Comparison of ENCODE assay signal across 2 cellular contexts in the genomic region with DNA sequence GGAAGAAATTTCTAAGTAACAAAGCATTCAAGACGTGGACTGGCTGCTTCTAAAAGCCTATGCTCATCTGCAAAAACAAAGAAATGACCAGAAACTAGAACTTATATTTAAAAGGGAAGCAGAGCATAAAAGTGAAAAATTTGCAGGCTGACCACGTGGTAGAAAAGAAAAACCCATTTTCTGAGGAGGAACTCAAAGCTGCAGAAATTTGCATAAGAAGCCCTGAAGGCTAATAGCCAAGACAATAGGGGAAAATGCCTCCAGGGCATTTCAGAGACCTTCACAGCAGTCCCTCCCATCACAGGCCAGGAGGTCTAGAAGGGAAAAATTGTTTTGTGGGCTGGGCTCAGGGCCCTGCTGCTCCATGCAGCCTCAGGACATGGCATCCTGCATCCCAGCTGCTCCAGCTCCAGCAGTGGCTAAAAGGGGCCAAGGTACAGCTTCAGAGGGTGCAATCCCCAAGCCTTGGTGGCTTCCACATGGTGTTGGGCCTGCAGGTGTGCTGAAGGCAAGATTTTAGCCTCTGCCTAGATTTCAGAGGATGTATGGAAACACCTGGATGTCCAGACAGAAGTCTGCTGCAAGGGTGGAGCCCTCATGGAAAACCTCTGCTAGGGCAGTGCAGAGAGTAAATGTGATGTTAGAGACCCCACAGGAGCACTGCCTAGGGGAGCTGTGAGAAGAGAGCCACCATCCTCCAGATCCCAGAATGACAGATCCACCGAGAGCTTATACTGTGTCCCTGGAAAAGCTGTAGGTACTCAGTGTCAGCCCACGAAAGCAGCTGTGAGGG.
A peak's percentile ranks its signal among the peaks of the same experiment; 100 is the strongest.
TF ChIP-seq lines count a peak whose summit lies in the region.

No MANE protein-coding gene starts in this region.

TF ChIP-seq in A549, 52 proteins besides CTCF, POLR2A, EP300 and RAD21:
- no peak for TF ChIP-seq NR3C1 (IDR thresholded peaks at IDR 0.05)
- TF ChIP-seq HEYL (CRISPR knock-in tag; IDR thresholded peaks at IDR 0.05): no peak
- TF ChIP-seq NFE2L2 (conservative IDR thresholded peaks at IDR 0.05; ENCODE audit: low read length): no peak
- TF ChIP-seq MAFK (IDR thresholded peaks at IDR 0.05; ENCODE audit: partially characterized antibody): no peak
- no peak for TF ChIP-seq POLR2AphosphoS2 (conservative IDR thresholded peaks at IDR 0.05; ENCODE audit: low read length)
- TF ChIP-seq KDM5A (IDR thresholded peaks at IDR 0.05): no peak
- peak; percentile 9 for TF ChIP-seq ZFP36 (IDR thresholded peaks at IDR 0.05; ENCODE audit: borderline replicate concordance, partially characterized antibody)

TF ChIP-seq in HepG2, 621 proteins besides CTCF, POLR2A, EP300 and RAD21:
- TF ChIP-seq, protein P1, sequence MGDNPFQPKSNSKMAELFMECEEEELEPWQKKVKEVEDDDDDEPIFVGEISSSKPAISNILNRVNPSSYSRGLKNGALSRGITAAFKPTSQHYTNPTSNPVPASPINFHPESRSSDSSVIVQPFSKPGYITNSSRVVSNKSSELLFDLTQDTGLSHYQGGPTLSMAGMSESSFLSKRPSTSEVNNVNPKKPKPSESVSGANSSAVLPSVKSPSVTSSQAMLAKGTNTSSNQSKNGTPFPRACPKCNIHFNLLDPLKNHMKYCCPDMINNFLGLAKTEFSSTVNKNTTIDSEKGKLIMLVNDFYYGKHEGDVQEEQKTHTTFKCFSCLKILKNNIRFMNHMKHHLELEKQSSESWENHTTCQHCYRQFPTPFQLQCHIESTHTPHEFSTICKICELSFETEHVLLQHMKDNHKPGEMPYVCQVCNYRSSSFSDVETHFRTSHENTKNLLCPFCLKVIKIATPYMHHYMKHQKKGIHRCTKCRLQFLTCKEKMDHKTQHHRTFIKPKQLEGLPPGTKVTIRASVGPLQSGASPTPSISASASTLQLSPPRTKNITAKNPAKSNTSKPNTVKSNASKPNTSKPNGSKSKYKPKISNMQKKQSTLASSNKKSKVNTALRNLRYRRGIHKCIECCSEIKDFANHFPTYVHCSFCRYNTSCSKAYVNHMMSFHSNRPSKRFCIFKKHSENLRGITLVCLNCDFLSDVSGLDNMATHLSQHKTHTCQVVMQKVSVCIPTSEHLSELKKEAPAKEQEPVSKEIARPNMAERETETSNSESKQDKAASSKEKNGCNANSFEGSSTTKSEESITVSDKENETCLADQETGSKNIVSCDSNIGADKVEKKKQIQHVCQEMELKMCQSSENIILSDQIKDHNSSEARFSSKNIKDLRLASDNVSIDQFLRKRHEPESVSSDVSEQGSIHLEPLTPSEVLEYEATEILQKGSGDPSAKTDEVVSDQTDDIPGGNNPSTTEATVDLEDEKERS (CRISPR knock-in tag; IDR thresholded peaks at IDR 0.05): peak; percentile 58; the same call in 1 of the 2 replicates
- TF ChIP-seq ZNF382 (CRISPR knock-in tag; IDR thresholded peaks at IDR 0.05; ENCODE audit: borderline replicate concordance): no peak
- no peak for TF ChIP-seq SRF (IDR thresholded peaks at IDR 0.05; ENCODE audit: low read depth, low read length)
- TF ChIP-seq CCDC6 (CRISPR knock-in tag; IDR thresholded peaks at IDR 0.05): no peak
- TF ChIP-seq MXI1 (IDR thresholded peaks at IDR 0.05; ENCODE audit: borderline replicate concordance, low read depth, low read length): no peak
- TF ChIP-seq ZNF296 (CRISPR knock-in tag; conservative IDR thresholded peaks at IDR 0.05): no peak
- 0 out of 2 replicates have a peak, but pooled peaks have one; percentile 47 for TF ChIP-seq TOPORS (CRISPR knock-in tag; IDR thresholded peaks at IDR 0.05)
- no peak for TF ChIP-seq TEAD2 (CRISPR knock-in tag; IDR thresholded peaks at IDR 0.05)
- no peak for TF ChIP-seq ZNF580 (CRISPR knock-in tag; IDR thresholded peaks at IDR 0.05; ENCODE audit: borderline replicate concordance, low read depth)
- TF ChIP-seq ZNF263 (CRISPR knock-in tag; IDR thresholded peaks at IDR 0.05): no peak
- TF ChIP-seq ZBTB3 (CRISPR knock-in tag; IDR thresholded peaks at IDR 0.05; ENCODE audit: borderline replicate concordance, low read depth): no peak
- TF ChIP-seq DNMT3B (CRISPR knock-in tag; conservative IDR thresholded peaks at IDR 0.05): no peak
- no peak for TF ChIP-seq HNRNPUL1 (IDR thresholded peaks at IDR 0.05; ENCODE audit: low read depth, low read length)
- no peak for TF ChIP-seq SRSF4 (IDR thresholded peaks at IDR 0.05; ENCODE audit: low read depth, low read length, poor library complexity, severe bottlenecking)
- TF ChIP-seq ZKSCAN1 (IDR thresholded peaks at IDR 0.05; ENCODE audit: low read length): no peak
- no peak for TF ChIP-seq TEAD3 (CRISPR knock-in tag; optimal IDR thresholded peaks at IDR 0.05; ENCODE audit: borderline replicate concordance)
